8 cellular contexts compared by ENCODE assay signal in genomic region chr3:4981160-4981687, GRCh38.
DNase-seq lines count a peak whose midpoint lies in the region; ATAC-seq and TF ChIP-seq lines count a peak whose summit lies in the region.

No MANE protein-coding gene starts in this region.

- peaks cover 53% of the 10 kb centered on the region for H3K36me3 ChIP-seq in brain microvascular endothelial cell (replicated peaks)
- peaks cover 12 to 16% of the 10 kb centered on the region in 2 donors for H3K36me3 ChIP-seq in mucosa of rectum (ENCODE audit: control insufficient read depth in 2 of 2, insufficient read depth in 2 of 2, low read length in 2 of 2)

- no peaks in the 10 kb centered on the region for H3K9me3 ChIP-seq in mucosa of rectum (ENCODE audit: control insufficient read depth in 2 of 2, low read length in 2 of 2)

- peaks cover 43 to 65% of the 10 kb centered on the region in 2 donors for H3K4me1 ChIP-seq in mucosa of rectum (ENCODE audit: control insufficient read depth in 2 of 2, insufficient read depth in 2 of 2, low read length in 2 of 2)

- H3K27me3 ChIP-seq in HL-60 (ENCODE audit: insufficient read depth, poor library complexity, severe bottlenecking) (no peaks in the 10 kb centered on the region), brain microvascular endothelial cell (replicated peaks) (no peaks in the 10 kb centered on the region), mucosa of rectum (ENCODE audit: control insufficient read depth in 2 of 2, insufficient read depth in 2 of 2, low read length in 2 of 2) (no peaks in the 10 kb centered on the region)

- intact Hi-C loops in posterior cingulate gyrus (cut with DNase I), result no loop called here

- peak; percentile 34 for DNase-seq in ACHN
- peak in 1 of 2 experiments; percentile 28 for DNase-seq in HL-60 (ENCODE audit: low read depth in 1 of 2, low spot score in 1 of 2)
- peak; percentile 33 for DNase-seq in brain microvascular endothelial cell
- DNase-seq in islet precursor cell, result no peak
- DNase-seq in posterior cingulate gyrus, result no peak

- TF ChIP-seq CTCF in HL-60 (IDR thresholded peaks at IDR 0.05; ENCODE audit: insufficient read depth, low read length) (no peak), brain microvascular endothelial cell (IDR thresholded peaks at IDR 0.05; ENCODE audit: low read depth, low read length, missing control alignments) (no peak)

- H3K4me3 ChIP-seq in HL-60 (replicated peaks; ENCODE audit: insufficient read depth, low read length) (peak overlapping the region; percentile 24), brain microvascular endothelial cell (ENCODE audit: low read depth, low read length) (peak overlapping the region; percentile 100), mucosa of rectum (ENCODE audit: low read length in 2 of 2) (peak overlapping the region; percentile 98 to 99)

- H3K27ac ChIP-seq in HL-60 (replicated peaks), result no peak overlapping the region
- peak overlapping the region; percentile 95 for H3K27ac ChIP-seq in brain microvascular endothelial cell
- H3K27ac ChIP-seq in mucosa of rectum (ENCODE audit: low read depth in 2 of 2, low read length in 2 of 2), result peak overlapping the region; percentile 84 to 100

- in situ Hi-C loops in ACHN (cut with HindIII; ENCODE audit: low pct_ligation_motif_present, low pct_unique_long_range_greater_than_20kb, low sequenced_read_pairs), result no loop called here
- in situ Hi-C loops in brain microvascular endothelial cell (cut with HindIII; ENCODE audit: low pct_ligation_motif_present, low sequenced_read_pairs), result loop anchor here (10.0 kb wide), 1 partner anchor 266 kb away; no protein-coding TSS in a partner anchor

- ATAC-seq in GM21825 (IDR thresholded peaks at IDR 0.05; ENCODE audit: unreplicated experiment) (no peak), GM18867 (IDR thresholded peaks at IDR 0.05; ENCODE audit: unreplicated experiment) (no peak)

- peak overlapping the region; percentile 82 to 100 for H3K9ac ChIP-seq in mucosa of rectum (ENCODE audit: low read depth in 1 of 2, low read length in 2 of 2)

Comparison
In these comparisons a context has a peak if more than half of its experiments do, and no peak if none do; other contexts are left out.
1. DNase-seq: peak in ACHN (single experiment) and brain microvascular endothelial cell (single experiment); none in islet precursor cell (single experiment) and posterior cingulate gyrus (0 of 10).
2. H3K4me3 ChIP-seq: peak in every context shown above with its lines; median percentile 100 in brain microvascular endothelial cell; 98 in mucosa of rectum; 24 in HL-60.